Comparison of ENCODE assay signal across 24 cellular contexts in the genomic region with DNA sequence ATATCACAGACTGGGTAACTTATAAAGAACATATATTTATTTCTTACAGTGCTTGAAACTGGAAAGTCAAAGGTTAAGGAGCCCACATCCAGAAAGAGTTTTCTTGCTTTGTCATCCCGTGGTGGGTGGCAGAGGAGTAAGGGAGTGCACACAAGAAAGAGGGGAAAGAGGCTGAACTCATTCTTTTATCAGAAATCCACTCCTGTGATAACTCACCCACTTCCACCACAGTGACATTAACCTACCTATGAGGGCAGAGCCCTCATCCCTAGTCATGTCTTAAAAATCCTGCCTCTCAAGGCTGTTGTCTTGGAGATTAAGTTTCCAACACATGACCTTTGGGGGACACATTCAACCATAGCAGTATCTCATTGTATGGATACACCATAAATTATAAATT. TPM values are rescaled to one million over a fixed set of nuclear protein-coding genes. Genes with fewer than 3 reads are reported as not detected.
DNase-seq lines count a peak whose midpoint lies in the region; ATAC-seq and TF ChIP-seq lines count a peak whose summit lies in the region.
"Had no signal": no experiment of that assay in that cellular context is flagged by ENCODE, and none has a peak within 500 bp of the region (broad histone marks: within the 10 kb centered on the region; RNA-seq: fewer than 3 reads in every experiment).

No MANE protein-coding gene starts in this region.

- no peaks in the 10 kb centered on the region for H4K20me1 ChIP-seq in GM23248 (ENCODE audit: insufficient read depth)
- no peaks in the 10 kb centered on the region for H4K20me1 ChIP-seq in PC-9 (ENCODE audit: insufficient read depth)
- H4K20me1 ChIP-seq in fibroblast of lung (ENCODE audit: control insufficient read depth, extremely low read depth, insufficient read depth, low read length), result no peaks in the 10 kb centered on the region

- peaks cover 40% of the 10 kb centered on the region for H3K4me1 ChIP-seq in GM23248 (ENCODE audit: insufficient read depth)
- H3K4me1 ChIP-seq in PC-9 (replicated peaks; ENCODE audit: insufficient read depth), result peaks cover 23% of the 10 kb centered on the region
- peaks cover 7% of the 10 kb centered on the region for H3K4me1 ChIP-seq in fibroblast of lung (ENCODE audit: control insufficient read depth, extremely low read depth, insufficient read depth, low read length)
- no peaks in the 10 kb centered on the region for H3K4me1 ChIP-seq in aorta (ENCODE audit: control insufficient read depth in 1 of 2, insufficient read depth in 2 of 2, low read length in 2 of 2)
- H3K4me1 ChIP-seq: breast epithelium had no signal

- H3K9me2 ChIP-seq in GM23248 (ENCODE audit: insufficient read depth) (no peaks in the 10 kb centered on the region), PC-9 (ENCODE audit: insufficient read depth) (no peaks in the 10 kb centered on the region; the same call in 1 of the 2 replicates)

- DNase-seq in GM23248 (peak; percentile 30), PC-9 (no peak), fibroblast of lung (ENCODE audit: low read depth in 2 of 2) (peak in 1 of 2 donors; percentile 66), renal cortical epithelial cell (ENCODE audit: low read depth) (peak; percentile 46), HuH-7.5 (ENCODE audit: low spot score) (no peak), aorta (no peak), NCI-H1930 (lab: John Stamatoyannopoulos, UW) (no peak)
- DNase-seq: activated CD4-positive, alpha-beta T cell treated with anti-CD3 and anti-CD28 coated beads, Interleukin-2, amount 50 U/mL, for 4 hours; activated effector memory CD4-positive, alpha-beta T cell treated with anti-CD3 and anti-CD28 coated beads, Interleukin-2, amount 50 U/mL, for 16 hours; activated naive CD8-positive, alpha-beta T cell treated with anti-CD3 and anti-CD28 coated beads, Interleukin-2, amount 50 U/mL, for 24 hours; CD4-positive, alpha-beta T cell; cortex of kidney; GOT3; kidney; mesendoderm; posterior cingulate gyrus; stimulated activated naive CD4-positive, alpha-beta T cell; T-helper 2 cell had no signal

- H3F3A ChIP-seq in GM23248 (ENCODE audit: insufficient read depth) (peaks cover 47% of the 10 kb centered on the region), PC-9 (ENCODE audit: insufficient read depth, low read depth) (peaks cover 25% of the 10 kb centered on the region)

- H3K4me3 ChIP-seq in GM23248 (no peak overlapping the region), PC-9 (no peak overlapping the region), fibroblast of lung (replicated peaks in 1 of 4; ENCODE audit: control extremely low read depth in 1 of 4, insufficient read depth in 1 of 4, low read depth in 3 of 4, low read length in 4 of 4) (no peak overlapping the region), aorta (ENCODE audit: low read length in 2 of 2) (no peak overlapping the region)
- H3K4me3 ChIP-seq: breast epithelium, hepatocyte, thoracic aorta had no signal

- peak overlapping the region; percentile 17; the same call in 1 of the 2 replicates for H2AFZ ChIP-seq in GM23248
- no peak overlapping the region for H2AFZ ChIP-seq in PC-9
- peak overlapping the region; percentile 32 for H2AFZ ChIP-seq in fibroblast of lung (ENCODE audit: low read length)
- H2AFZ ChIP-seq: hepatocyte had no signal

- CTCF ChIA-PET in PC-9 (lab: Charles Lee), result no interaction called here

- no peak for TF ChIP-seq CTCF in PC-9 (conservative IDR thresholded peaks at IDR 0.05)
- TF ChIP-seq CTCF in fibroblast of lung (conservative IDR thresholded peaks at IDR 0.05 in 1 of 2, IDR thresholded peaks at IDR 0.05 in 1 of 2; ENCODE audit: low read depth in 1 of 2, low read length in 2 of 2), result no peak

- peak overlapping the region; percentile 61 for H3K9ac ChIP-seq in GM23248
- H3K9ac ChIP-seq in fibroblast of lung (ENCODE audit: insufficient read depth, low read length), result no peak overlapping the region

- H3K9me3 ChIP-seq in GM23248 (ENCODE audit: low read depth) (no peaks in the 10 kb centered on the region), PC-9 (ENCODE audit: insufficient read depth, low read depth) (no peaks in the 10 kb centered on the region; the same call in 1 of the 2 replicates), fibroblast of lung (ENCODE audit: control insufficient read depth, insufficient read depth, low read depth, low read length) (no peaks in the 10 kb centered on the region), aorta (ENCODE audit: control insufficient read depth, low read length) (no peaks in the 10 kb centered on the region)
- H3K9me3 ChIP-seq: breast epithelium, thoracic aorta had no signal

- BruUV-seq in PC-9 (replicated peaks; lab: Mats Ljungman, UMichigan), result no TSS peak

- in situ Hi-C loops in GM23248 (cut with MboI), result no loop called here

- no peaks in the 10 kb centered on the region for H3K27me3 ChIP-seq in GM23248 (replicated peaks; ENCODE audit: insufficient read depth)
- no peaks in the 10 kb centered on the region for H3K27me3 ChIP-seq in PC-9 (ENCODE audit: insufficient read depth, low read depth)
- no peaks in the 10 kb centered on the region for H3K27me3 ChIP-seq in fibroblast of lung (ENCODE audit: control insufficient read depth, insufficient read depth, low read length)
- no peaks in the 10 kb centered on the region for H3K27me3 ChIP-seq in aorta (ENCODE audit: control insufficient read depth in 1 of 2, insufficient read depth in 2 of 2, low read length in 1 of 2)
- H3K27me3 ChIP-seq: breast epithelium, hepatocyte had no signal

- ATAC-seq in HG03439 (IDR thresholded peaks at IDR 0.05; ENCODE audit: unreplicated experiment) (no peak), aorta (ENCODE audit: low FRiP score) (no peak)
- ATAC-seq: activated naive CD8-positive, alpha-beta T cell treated with anti-CD3 and anti-CD28 coated beads, Interleukin-2, amount 50 U/mL, for 24 hours; natural killer cell treated with Interleukin-12 subunit alpha and Interleukin-12 subunit beta and Interleukin-15 and Interleukin-18, amount 100 ng/mL, for 72 hours had no signal

- peak overlapping the region; percentile 86 for H3K27ac ChIP-seq in GM23248
- H3K27ac ChIP-seq in PC-9, result peak overlapping the region; percentile 92
- peak overlapping the region; percentile 36 for H3K27ac ChIP-seq in fibroblast of lung (ENCODE audit: insufficient read depth, low read length)
- H3K27ac ChIP-seq in aorta (ENCODE audit: low read depth in 1 of 2, low read length in 2 of 2), result no peak overlapping the region
- H3K27ac ChIP-seq: breast epithelium, hepatocyte, thoracic aorta had no signal

- WGBS in GM23248 (ENCODE audit: low coverage in 1 of 2, low lambda C conversion rate in 2 of 2, missing lambda C conversion rate in 2 of 2), 2 experiments, result 0% methylated on average over 1 of the region's 1 CpG
- WGBS in aorta, 2 donors, result 47 to 51% methylated on average over 1 of the region's 1 CpG

- intact Hi-C loops in PC-9 (cut with micrococcal nuclease; ENCODE audit: unreplicated experiment), result loop anchor here (2.0 to 5.0 kb wide), 2 partner anchors 129 to 132 kb away; no protein-coding TSS in a partner anchor
- intact Hi-C loops in aorta (cut with DNase I), result no loop called here

- POLR2A ChIA-PET in PC-9 (lab: Charles Lee; ENCODE audit: unreplicated experiment), result no interaction called here

- H3K36me3 ChIP-seq in GM23248 (ENCODE audit: low read depth) (no peaks in the 10 kb centered on the region), PC-9 (ENCODE audit: low read depth) (no peaks in the 10 kb centered on the region), fibroblast of lung (ENCODE audit: control insufficient read depth, insufficient read depth, low read length) (no peaks in the 10 kb centered on the region), aorta (ENCODE audit: control insufficient read depth in 1 of 2, insufficient read depth in 2 of 2, low read length in 1 of 2) (peaks cover 0 to 2% of the 10 kb centered on the region in 2 donors)
- H3K36me3 ChIP-seq: breast epithelium, thoracic aorta had no signal

- H3K79me2 ChIP-seq in GM23248 (ENCODE audit: insufficient read depth) (no peaks in the 10 kb centered on the region), PC-9 (ENCODE audit: low read depth) (no peaks in the 10 kb centered on the region), fibroblast of lung (ENCODE audit: control insufficient read depth, insufficient read depth, low read length) (no peaks in the 10 kb centered on the region)
- H3K79me2 ChIP-seq: hepatocyte had no signal

- H3K4me2 ChIP-seq in GM23248 (ENCODE audit: unreplicated experiment) (peak overlapping the region; percentile 49), PC-9 (0 out of 2 replicates have a peak overlapping the region, but pooled peaks have one; percentile 2), fibroblast of lung (ENCODE audit: extremely low read depth, insufficient read depth, low read length) (no peak overlapping the region)
- H3K4me2 ChIP-seq: hepatocyte had no signal

RNA-seq across cellular contexts. Expression of gene RGS4, which starts 32.5 kb away (rescaled TPM):
- 27.9 and 42.9 TPM in 2 replicates for total RNA-seq in GM23248 (2014; rRNA removed; shearing (Covaris generic))
- polyA plus RNA-seq in GM23248 (2016; fragmentation: Nextera tagmentation; extraction: Ambion mirVana) (11.2 and 13.3 TPM in 2 replicates), fibroblast of lung (80.2 and 170 TPM in 2 replicates), aorta (10 to 100 TPM; 29.3 to 42.1 TPM)
- total RNA-seq in PC-9 (2021) (not detected in 2 replicates), fibroblast of lung (36.5 and 63.3 TPM in 2 replicates), renal cortical epithelial cell (1.0 and 3.3 TPM in 2 replicates), aorta (10 to 100 TPM; 11.9 to 22.1 TPM)
- 58.5 and 138 TPM in 2 replicates for polyA plus RNA-seq in fibroblast of lung (2012)
- polyA minus RNA-seq in fibroblast of lung (ENCODE audit: low replicate concordance), result 19.0 and 54.2 TPM in 2 replicates
- total RNA-seq: CD4-positive, alpha-beta T cell; natural killer cell treated with Interleukin-12 subunit alpha and Interleukin-12 subunit beta and Interleukin-15 and Interleukin-18, amount 100 ng/mL, for 72 hours; SK-MEL-5 had no signal

Comparison
In these comparisons a context has a peak if more than half of its experiments do, and no peak if none do; other contexts are left out.
1. DNase-seq: peak in GM23248 (single experiment) and renal cortical epithelial cell (single experiment); none in PC-9 (0 of 2), HuH-7.5 (single experiment), aorta (0 of 2) and NCI-H1930 (0 of 2).
2. H3K27ac ChIP-seq: peak in GM23248 (single experiment), PC-9 (single experiment) and fibroblast of lung (single experiment); none in aorta (0 of 2).